1 cellular context compared by ENCODE assay signal in genomic region chr4:140756292-140757219, GRCh38.
TF ChIP-seq lines count a peak whose summit lies in the region.

TBC1D9 (minus strand) TSS chr4:140756385; CDS start chr4:140756045, 340 bp downstream.

TF ChIP-seq in HCT116, 20 proteins besides CTCF, POLR2A, EP300 and RAD21 (continued from another document):
- peak; percentile 82 for TF ChIP-seq MAX (IDR thresholded peaks at IDR 0.05)
- TF ChIP-seq ATF3 (IDR thresholded peaks at IDR 0.05) = 0 out of 2 replicates have a peak, but pooled peaks have one; percentile 15
- peak; percentile 16; the same call in 1 of the 2 replicates for TF ChIP-seq JUND (IDR thresholded peaks at IDR 0.05)
- peak; percentile 57 for TF ChIP-seq YY1 (IDR thresholded peaks at IDR 0.05; ENCODE audit: extremely low read depth, insufficient replicate concordance, low read depth, low read length)
- TF ChIP-seq ELF1 (IDR thresholded peaks at IDR 0.05; ENCODE audit: borderline replicate concordance, low read depth) = no peak
- TF ChIP-seq CBX3 (IDR thresholded peaks at IDR 0.05; ENCODE audit: low read depth) = 0 out of 2 replicates have a peak, but pooled peaks have one; percentile 37
- no peak for TF ChIP-seq REST (IDR thresholded peaks at IDR 0.05; ENCODE audit: low read depth)
- TF ChIP-seq FOSL1 (IDR thresholded peaks at IDR 0.05; ENCODE audit: low read depth) = no peak
- no peak for TF ChIP-seq SIN3A (IDR thresholded peaks at IDR 0.05; ENCODE audit: low read depth)
- TF ChIP-seq ZFX (IDR thresholded peaks at IDR 0.05) = peak; percentile 63
- no peak for TF ChIP-seq ZNF274 (IDR thresholded peaks at IDR 0.05; ENCODE audit: low read depth, low read length)
- no peak for TF ChIP-seq EZH2 (IDR thresholded peaks at IDR 0.05)
- peak; percentile 83 for TF ChIP-seq EGR1 (IDR thresholded peaks at IDR 0.05; ENCODE audit: low read depth)
- no peak for TF ChIP-seq EZH2phosphoT487 (IDR thresholded peaks at IDR 0.05; ENCODE audit: borderline replicate concordance)
- TF ChIP-seq TCF7L2 (IDR thresholded peaks at IDR 0.05; ENCODE audit: borderline replicate concordance, extremely low read depth, insufficient read depth, insufficient read length) = peak; percentile 59
- TF ChIP-seq SRF (IDR thresholded peaks at IDR 0.05; ENCODE audit: low read depth) = no peak
- TF ChIP-seq CEBPB (IDR thresholded peaks at IDR 0.05; ENCODE audit: low read depth) = peak; percentile 75
- peak; percentile 69 for TF ChIP-seq POLR2AphosphoS5 (IDR thresholded peaks at IDR 0.05; ENCODE audit: low read depth, low read length)
